ENCODE assay signal across 15 cellular contexts in genomic region chr7:37062019-37062418, GRCh38.
A peak's percentile ranks its signal among the peaks of the same experiment; 100 is the strongest.
DNase-seq lines count a peak whose midpoint lies in the region; ATAC-seq and TF ChIP-seq lines count a peak whose summit lies in the region.
"Had no signal": no experiment of that assay in that cellular context is flagged by ENCODE, and none has a peak within 500 bp of the region (broad histone marks: within the 10 kb centered on the region; RNA-seq: fewer than 3 reads in every experiment).

No MANE protein-coding gene starts in this region.

- no peak for DNase-seq in activated T-cell treated with anti-CD3 and anti-CD28 coated beads, Interleukin-2, amount 50 U/mL, for 4 hours
- DNase-seq in activated T-cell treated with anti-CD3 and anti-CD28 coated beads, Interleukin-2, amount 50 U/mL, for 1 hour, result no peak
- DNase-seq in NCI-H526 treated with DMSO at 0.1 percent for 48 hours (lab: John Stamatoyannopoulos, UW) (peak; percentile 83), retinal pigment epithelial cell (ENCODE audit: low read depth) (peak; percentile 24), SIG-M5 treated with dmso at 0.1 percent for 504 hours (lab: John Stamatoyannopoulos, UW; ENCODE audit: unreplicated experiment) (no peak)
- DNase-seq: COR-L47, KG1, NCI-H1092, NCI-H146, NCI-H2081, Peyer's patch had no signal

- H3K36me3 Mint-ChIP-seq in activated T-cell treated with anti-CD3 and anti-CD28 coated beads, Interleukin-2, amount 50 U/mL, for 4 hours (ENCODE audit: insufficient read depth), result peaks cover 45% of the 10 kb centered on the region

- no peak overlapping the region for H3K4me3 Mint-ChIP-seq in activated T-cell treated with anti-CD3 and anti-CD28 coated beads, Interleukin-2, amount 50 U/mL, for 4 hours

- peaks cover 26% of the 10 kb centered on the region for H3K4me1 Mint-ChIP-seq in activated T-cell treated with anti-CD3 and anti-CD28 coated beads, Interleukin-2, amount 50 U/mL, for 4 hours (ENCODE audit: low read depth)

- no peaks in the 10 kb centered on the region for H3K27me3 Mint-ChIP-seq in activated T-cell treated with anti-CD3 and anti-CD28 coated beads, Interleukin-2, amount 50 U/mL, for 4 hours (ENCODE audit: low read depth)

- ATAC-seq in activated T-cell treated with anti-CD3 and anti-CD28 coated beads, Interleukin-2, amount 50 U/mL, for 4 hours, result peak; percentile 34 to 36
- ATAC-seq in GM21576 (IDR thresholded peaks at IDR 0.05; ENCODE audit: unreplicated experiment) (no peak), HG02763 (IDR thresholded peaks at IDR 0.05; ENCODE audit: unreplicated experiment) (no peak)
- ATAC-seq: Right ventricle myocardium inferior had no signal

- H3K9me3 Mint-ChIP-seq in activated T-cell treated with anti-CD3 and anti-CD28 coated beads, Interleukin-2, amount 50 U/mL, for 4 hours, result peaks cover 4% of the 10 kb centered on the region

- H3K36me3 ChIP-seq in endocrine pancreas (ENCODE audit: control insufficient read depth, insufficient read depth, low read length), result no peaks in the 10 kb centered on the region
- H3K36me3 ChIP-seq: Peyer's patch had no signal

- no peak overlapping the region for H3K9ac ChIP-seq in endocrine pancreas (ENCODE audit: control insufficient read depth, insufficient read depth, low read length)

- peak overlapping the region; percentile 20 for H3K4me3 ChIP-seq in endocrine pancreas (ENCODE audit: control insufficient read depth, insufficient read depth, low read length)
- H3K4me3 ChIP-seq in retinal pigment epithelial cell (ENCODE audit: low read length), result no peak overlapping the region
- H3K4me3 ChIP-seq: Peyer's patch had no signal

- TF ChIP-seq CTCF in retinal pigment epithelial cell (conservative IDR thresholded peaks at IDR 0.05; ENCODE audit: low read depth, low read length), result no peak

- no peaks in the 10 kb centered on the region for H3K9me3 ChIP-seq in endocrine pancreas (ENCODE audit: control insufficient read depth, low read length)
- H3K9me3 ChIP-seq: Peyer's patch had no signal

- no peaks in the 10 kb centered on the region for H3K27me3 ChIP-seq in endocrine pancreas (ENCODE audit: control insufficient read depth, insufficient read depth, low read length)
- H3K27me3 ChIP-seq: Peyer's patch had no signal

- H3K4me1 ChIP-seq in endocrine pancreas (ENCODE audit: control insufficient read depth, insufficient read depth, low read length), result peaks cover 8% of the 10 kb centered on the region
- H3K4me1 ChIP-seq: Peyer's patch had no signal

Comparison
In these comparisons a context has a peak if more than half of its experiments do, and no peak if none do; other contexts are left out.
1. ATAC-seq: peak in activated T-cell treated with anti-CD3 and anti-CD28 coated beads, Interleukin-2, amount 50 U/mL, for 4 hours (2 of 2); none in GM21576 (single experiment) and HG02763 (single experiment).
2. DNase-seq: peak in NCI-H526 treated with DMSO at 0.1 percent for 48 hours (single experiment) and retinal pigment epithelial cell (single experiment); none in activated T-cell treated with anti-CD3 and anti-CD28 coated beads, Interleukin-2, amount 50 U/mL, for 4 hours (single experiment), activated T-cell treated with anti-CD3 and anti-CD28 coated beads, Interleukin-2, amount 50 U/mL, for 1 hour (single experiment) and SIG-M5 treated with dmso at 0.1 percent for 504 hours (single experiment).